8 cellular contexts compared by ENCODE assay signal in the genomic region with DNA sequence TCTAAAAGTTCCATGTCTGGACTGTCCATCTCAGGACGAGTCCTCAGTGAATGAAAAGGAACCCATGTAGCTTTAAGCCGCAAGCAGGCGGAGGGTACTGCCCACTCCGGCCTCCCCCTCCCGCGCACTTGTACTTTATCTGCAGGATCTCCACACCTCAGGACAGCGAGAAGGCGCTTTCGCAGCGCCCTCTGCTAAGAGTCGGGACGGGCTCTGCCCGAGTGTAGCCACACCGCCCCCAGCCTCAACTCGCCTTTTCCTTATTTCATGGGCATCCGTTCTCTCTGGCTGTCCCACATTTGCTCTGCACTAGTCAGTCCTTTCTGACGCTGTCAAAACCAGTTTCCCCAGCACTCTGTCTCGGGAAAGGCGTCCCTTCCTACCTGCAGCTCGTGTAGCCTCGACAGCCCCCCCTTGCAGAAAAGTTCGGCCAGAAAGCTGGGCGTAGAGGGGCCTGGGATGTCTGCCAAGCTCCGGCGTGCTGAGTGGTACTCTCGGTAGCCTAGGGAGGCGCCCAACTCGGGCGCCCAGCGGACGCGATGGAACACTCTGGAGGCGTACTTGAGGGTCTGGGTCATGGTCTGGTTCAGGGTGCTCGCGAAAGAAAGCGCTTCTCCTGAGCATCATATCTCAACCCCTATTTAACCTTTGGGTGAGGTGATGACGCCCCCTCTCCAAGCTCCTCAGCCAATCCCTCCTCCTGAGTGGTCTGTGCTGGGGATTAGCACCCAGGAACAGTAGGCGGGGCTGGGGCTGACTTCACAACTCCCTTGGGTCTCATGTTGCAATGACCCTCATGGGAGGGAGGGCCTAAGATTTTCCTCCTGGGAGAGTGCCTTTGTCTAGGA.
DNase-seq lines count a peak whose midpoint lies in the region; ATAC-seq lines count a peak whose summit lies in the region.

A gene with protein sequence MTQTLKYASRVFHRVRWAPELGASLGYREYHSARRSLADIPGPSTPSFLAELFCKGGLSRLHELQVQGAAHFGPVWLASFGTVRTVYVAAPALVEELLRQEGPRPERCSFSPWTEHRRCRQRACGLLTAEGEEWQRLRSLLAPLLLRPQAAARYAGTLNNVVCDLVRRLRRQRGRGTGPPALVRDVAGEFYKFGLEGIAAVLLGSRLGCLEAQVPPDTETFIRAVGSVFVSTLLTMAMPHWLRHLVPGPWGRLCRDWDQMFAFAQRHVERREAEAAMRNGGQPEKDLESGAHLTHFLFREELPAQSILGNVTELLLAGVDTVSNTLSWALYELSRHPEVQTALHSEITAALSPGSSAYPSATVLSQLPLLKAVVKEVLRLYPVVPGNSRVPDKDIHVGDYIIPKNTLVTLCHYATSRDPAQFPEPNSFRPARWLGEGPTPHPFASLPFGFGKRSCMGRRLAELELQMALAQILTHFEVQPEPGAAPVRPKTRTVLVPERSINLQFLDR (minus strand): TSS at position 615 of the 848 bp plus-strand sequence. CDS start 37 bp downstream, at position 578.

- H3K4me3 ChIP-seq in duodenal mucosa (ENCODE audit: low read depth in 1 of 2, low read length in 2 of 2) (peak within 1 kb of the TSS; percentile 77 to 83), muscle layer of duodenum (ENCODE audit: low read depth in 1 of 2, low read length in 2 of 2) (peak within 1 kb of the TSS; percentile 49 to 52)

- H3K27ac ChIP-seq in duodenal mucosa (ENCODE audit: low read depth, low read length) (no peak within 1 kb of the TSS), muscle layer of duodenum (ENCODE audit: low read length) (no peak within 1 kb of the TSS)

- ATAC-seq in GM18873 (IDR thresholded peaks at IDR 0.05; ENCODE audit: low FRiP score, unreplicated experiment) (no peak), HG03159 (IDR thresholded peaks at IDR 0.05; ENCODE audit: unreplicated experiment) (no peak)

- H3K4me1 ChIP-seq in duodenal mucosa (ENCODE audit: control insufficient read depth in 1 of 2, insufficient read depth in 2 of 2, low read length in 2 of 2) (peaks cover 30 to 41% of the 10 kb centered on the region in 2 donors), muscle layer of duodenum (ENCODE audit: control insufficient read depth in 1 of 2, insufficient read depth in 2 of 2, low read length in 2 of 2) (peaks cover 9 to 36% of the 10 kb centered on the region in 2 donors)

- peaks cover 5 to 19% of the 10 kb centered on the region in 2 donors for H3K36me3 ChIP-seq in duodenal mucosa (ENCODE audit: control insufficient read depth in 1 of 2, insufficient read depth in 2 of 2, low read length in 2 of 2)
- peaks cover 4 to 7% of the 10 kb centered on the region in 2 donors for H3K36me3 ChIP-seq in muscle layer of duodenum (ENCODE audit: control insufficient read depth in 1 of 2, insufficient read depth in 2 of 2, low read length in 2 of 2)

- DNase-seq in EH (ENCODE audit: low read depth) (peak; percentile 51), NCI-H82 (lab: John Stamatoyannopoulos, UW) (peak; percentile 99), activated gamma-delta T cell (lab: John Stamatoyannopoulos, UW) (no peak), NCI-H2227 treated with DMSO at 0.1 percent for 48 hours (lab: John Stamatoyannopoulos, UW) (no peak)

- no peaks in the 10 kb centered on the region for H3K9me3 ChIP-seq in duodenal mucosa (ENCODE audit: control insufficient read depth in 1 of 2, low read length in 2 of 2)
- no peaks in the 10 kb centered on the region for H3K9me3 ChIP-seq in muscle layer of duodenum (ENCODE audit: control insufficient read depth in 1 of 2, low read length in 2 of 2)

- H3K27me3 ChIP-seq in duodenal mucosa (ENCODE audit: control insufficient read depth in 1 of 2, insufficient read depth in 2 of 2, low read length in 2 of 2) = peaks cover 25 to 33% of the 10 kb centered on the region in 2 donors
- peaks cover 36% of the 10 kb centered on the region for H3K27me3 ChIP-seq in muscle layer of duodenum (ENCODE audit: low read depth, low read length)

- peak within 1 kb of the TSS in 1 of 2 donors; percentile 32 for H3K9ac ChIP-seq in duodenal mucosa (ENCODE audit: low read depth in 1 of 2, low read length in 2 of 2)

Comparison
In these comparisons a context has a peak if more than half of its experiments do, and no peak if none do; other contexts are left out.
1. DNase-seq: peak in EH (single experiment) and NCI-H82 (single experiment); none in activated gamma-delta T cell (single experiment) and NCI-H2227 treated with DMSO at 0.1 percent for 48 hours (single experiment).